In genomic region chr20:61785567-61785816, GRCh38 we compare ENCODE assay signal across 18 cellular contexts.
"Had no signal": no experiment of that assay in that cellular context is flagged by ENCODE, and none has a peak within 500 bp of the region (broad histone marks: within the 10 kb centered on the region; RNA-seq: fewer than 3 reads in every experiment).

No MANE protein-coding gene starts in this region.

- H3K27ac ChIP-seq: SJSA1, SK-N-MC had no signal

- H3K4me1 ChIP-seq: SJSA1 had no signal

- H3K36me3 ChIP-seq: SJSA1 had no signal

- H3K4me3 ChIP-seq: SJSA1, SK-N-MC had no signal

- DNase-seq: KBM-7, MV-4-11, NCI-H1048, NCI-H1105, NCI-H1417, NCI-H1436 treated with DMSO at 0.1 percent for 48 hours, NCI-H1694, NCI-H187 treated with DMSO at 0.1 percent for 48 hours, NCI-H2029 treated with DMSO at 0.1 percent for 48 hours, NCI-H2227 treated with DMSO at 0.1 percent for 48 hours, NCI-H524 treated with DMSO at 0.1 percent for 48 hours, NCI-H69, NCI-H774, Right ventricle myocardium superior, RPMI8226, SIG-M5 had no signal
